Comparison of ENCODE assay signal across 19 cellular contexts in genomic region chr10:47286116-47286505, GRCh38. TPM values are rescaled to one million over a fixed set of nuclear protein-coding genes. Genes with fewer than 3 reads are reported as not detected.
DNase-seq lines count a peak whose midpoint lies in the region; ATAC-seq and TF ChIP-seq lines count a peak whose summit lies in the region.
"Had no signal": no experiment of that assay in that cellular context is flagged by ENCODE, and none has a peak within 500 bp of the region (broad histone marks: within the 10 kb centered on the region; RNA-seq: fewer than 3 reads in every experiment).

No MANE protein-coding gene starts in this region.

- no peak overlapping the region for H3K27ac ChIP-seq in CD4-positive, alpha-beta T cell (ENCODE audit: low read depth, low read length)
- H3K27ac ChIP-seq: RWPE1, SJCRH30 had no signal

- H3K27me3 Mint-ChIP-seq in activated CD8-positive, alpha-beta memory T cell treated with anti-CD3 and anti-CD28 coated beads, Interleukin-2, amount 10 ng/mL, durations not matched to agents 7 days and 5 days, result no peaks in the 10 kb centered on the region
- no peaks in the 10 kb centered on the region for H3K27me3 Mint-ChIP-seq in CD4-positive, alpha-beta T cell
- no peaks in the 10 kb centered on the region for H3K27me3 Mint-ChIP-seq in activated T-helper 17 cell treated with anti-CD3 and anti-CD28 coated beads, Interleukin-2, amount 50 U/mL, for 72 hours
- H3K27me3 Mint-ChIP-seq in neural crest cell (ENCODE audit: low read depth), result peaks cover 3% of the 10 kb centered on the region

- no peak for TF ChIP-seq CTCF in CD4-positive, alpha-beta T cell (IDR thresholded peaks at IDR 0.05)
- TF ChIP-seq CTCF in neural crest cell (conservative IDR thresholded peaks at IDR 0.05), result no peak

- H3K27ac Mint-ChIP-seq in activated CD8-positive, alpha-beta memory T cell treated with anti-CD3 and anti-CD28 coated beads, Interleukin-2, amount 10 ng/mL, durations not matched to agents 7 days and 5 days, result no peak overlapping the region
- peak overlapping the region; percentile 78 for H3K27ac Mint-ChIP-seq in CD4-positive, alpha-beta T cell
- H3K27ac Mint-ChIP-seq in activated T-helper 17 cell treated with anti-CD3 and anti-CD28 coated beads, Interleukin-2, amount 50 U/mL, for 72 hours, result peak overlapping the region; percentile 24
- H3K27ac Mint-ChIP-seq in neural crest cell (ENCODE audit: unreplicated experiment), result peak overlapping the region; percentile 40

- no peaks in the 10 kb centered on the region for H3K36me3 Mint-ChIP-seq in activated CD8-positive, alpha-beta memory T cell treated with anti-CD3 and anti-CD28 coated beads, Interleukin-2, amount 10 ng/mL, durations not matched to agents 7 days and 5 days
- no peaks in the 10 kb centered on the region for H3K36me3 Mint-ChIP-seq in CD4-positive, alpha-beta T cell (ENCODE audit: low read depth)
- H3K36me3 Mint-ChIP-seq in activated T-helper 17 cell treated with anti-CD3 and anti-CD28 coated beads, Interleukin-2, amount 50 U/mL, for 72 hours (ENCODE audit: low read depth), result no peaks in the 10 kb centered on the region
- H3K36me3 Mint-ChIP-seq in neural crest cell (ENCODE audit: low read depth), result no peaks in the 10 kb centered on the region

- peak; percentile 18 for DNase-seq in activated CD8-positive, alpha-beta memory T cell treated with anti-CD3 and anti-CD28 coated beads, Interleukin-2, amount 10 ng/mL, durations not matched to agents 7 days and 5 days
- DNase-seq in activated CD8-positive, alpha-beta memory T cell treated with anti-CD3 and anti-CD28 coated beads, Interleukin-2, amount 50 U/mL, for 48 hours, result no peak
- no peak for DNase-seq in CD4-positive, alpha-beta T cell
- DNase-seq in neural crest cell (ENCODE audit: low read depth, low spot score), result no peak
- DNase-seq in Kasumi-1 (lab: John Stamatoyannopoulos, UW), result no peak
- no peak for DNase-seq in DMS114 treated with DMSO at 0.1 percent for 48 hours (lab: John Stamatoyannopoulos, UW; ENCODE audit: unreplicated experiment)
- DNase-seq: EL; H7; NCI-H1092; NCI-H2107; NCI-H345; NCI-H526 treated with DMSO at 0.1 percent for 48 hours; NK-92 treated with Interleukin-12 subunit alpha and Interleukin-12 subunit beta, amount 100 ng/mL, for 24 hours; OCI-M1; SJCRH30 had no signal

- no peaks in the 10 kb centered on the region for H3K27me3 ChIP-seq in CD4-positive, alpha-beta T cell (ENCODE audit: control insufficient read depth, insufficient read depth, low read length)
- H3K27me3 ChIP-seq: SJCRH30 had no signal

- peaks cover 16% of the 10 kb centered on the region for H3K4me1 Mint-ChIP-seq in activated CD8-positive, alpha-beta memory T cell treated with anti-CD3 and anti-CD28 coated beads, Interleukin-2, amount 10 ng/mL, durations not matched to agents 7 days and 5 days
- H3K4me1 Mint-ChIP-seq in CD4-positive, alpha-beta T cell (ENCODE audit: low read depth), result peaks cover 32% of the 10 kb centered on the region
- peaks cover 15% of the 10 kb centered on the region for H3K4me1 Mint-ChIP-seq in activated T-helper 17 cell treated with anti-CD3 and anti-CD28 coated beads, Interleukin-2, amount 50 U/mL, for 72 hours
- H3K4me1 Mint-ChIP-seq in neural crest cell, result no peaks in the 10 kb centered on the region

- POLR2A ChIA-PET in CD4-positive, alpha-beta T cell (lab: Charles Lee), result interaction anchor here (1.4 kb wide), 1 partner anchor 25 kb away, joined by 7 read pairs; no protein-coding TSS in a partner anchor

- ATAC-seq in activated CD8-positive, alpha-beta memory T cell treated with anti-CD3 and anti-CD28 coated beads, Interleukin-2, amount 10 ng/mL, durations not matched to agents 7 days and 5 days, result no peak
- ATAC-seq in CD4-positive, alpha-beta T cell (ENCODE audit: poor library complexity), result no peak
- ATAC-seq in activated T-helper 17 cell treated with anti-CD3 and anti-CD28 coated beads, Interleukin-2, amount 50 U/mL, for 72 hours (replicated peaks), result no peak
- ATAC-seq in GM19351 (IDR thresholded peaks at IDR 0.05; ENCODE audit: unreplicated experiment), result no peak

- H3K9me3 ChIP-seq in CD4-positive, alpha-beta T cell (ENCODE audit: control insufficient read depth, low read length), result no peaks in the 10 kb centered on the region
- H3K9me3 ChIP-seq: SJCRH30 had no signal

- CTCF ChIA-PET in activated CD8-positive, alpha-beta memory T cell treated with anti-CD3 and anti-CD28 coated beads, Interleukin-2, amount 10 ng/mL, durations not matched to agents 7 days and 5 days (lab: Charles Lee), result interaction anchor here (2.2 kb wide), 1 partner anchor 238 kb away, joined by 6 read pairs; no protein-coding TSS in a partner anchor
- CTCF ChIA-PET in CD4-positive, alpha-beta T cell (lab: Charles Lee), result interaction anchor here (0.8 kb wide), 1 partner anchor 13 kb away, joined by 5 read pairs; no protein-coding TSS in a partner anchor

- intact Hi-C loops in CD4-positive, alpha-beta T cell (cut with DNase I, micrococcal nuclease), result no loop called here

- no peak overlapping the region for H3K4me3 Mint-ChIP-seq in activated CD8-positive, alpha-beta memory T cell treated with anti-CD3 and anti-CD28 coated beads, Interleukin-2, amount 10 ng/mL, durations not matched to agents 7 days and 5 days
- H3K4me3 Mint-ChIP-seq in CD4-positive, alpha-beta T cell, result no peak overlapping the region
- no peak overlapping the region for H3K4me3 Mint-ChIP-seq in activated T-helper 17 cell treated with anti-CD3 and anti-CD28 coated beads, Interleukin-2, amount 50 U/mL, for 72 hours
- no peak overlapping the region for H3K4me3 Mint-ChIP-seq in neural crest cell

- H3K9me3 Mint-ChIP-seq in activated CD8-positive, alpha-beta memory T cell treated with anti-CD3 and anti-CD28 coated beads, Interleukin-2, amount 10 ng/mL, durations not matched to agents 7 days and 5 days (ENCODE audit: low read depth), result no peaks in the 10 kb centered on the region
- no peaks in the 10 kb centered on the region for H3K9me3 Mint-ChIP-seq in CD4-positive, alpha-beta T cell
- H3K9me3 Mint-ChIP-seq in activated T-helper 17 cell treated with anti-CD3 and anti-CD28 coated beads, Interleukin-2, amount 50 U/mL, for 72 hours, result no peaks in the 10 kb centered on the region
- H3K9me3 Mint-ChIP-seq in neural crest cell, result no peaks in the 10 kb centered on the region

RNA-seq across cellular contexts. Expression of gene GDF10, which starts 13.9 kb away (rescaled TPM):
- total RNA-seq in activated CD8-positive, alpha-beta memory T cell treated with anti-CD3 and anti-CD28 coated beads, Interleukin-2, amount 10 ng/mL, durations not matched to agents 7 days and 5 days, result under 1 TPM in 1 of 2 experiments, not detected in 1; 0.45 TPM
- total RNA-seq in CD4-positive, alpha-beta T cell, result under 1 TPM; 0.16 to 0.22 TPM
- under 1 TPM in 1 of 2 donors, not detected in 1; 0.45 TPM for total RNA-seq in activated T-helper 17 cell treated with anti-CD3 and anti-CD28 coated beads, Interleukin-2, amount 50 U/mL, for 72 hours
- total RNA-seq in neural crest cell, result 2.9 and 3.2 TPM in 2 replicates
- total RNA-seq: H7, HT-29, SJCRH30 had no signal

RNA-seq across cellular contexts. Expression of gene GDF2, which starts 36.1 kb away (rescaled TPM):
- total RNA-seq in activated CD8-positive, alpha-beta memory T cell treated with anti-CD3 and anti-CD28 coated beads, Interleukin-2, amount 10 ng/mL, durations not matched to agents 7 days and 5 days, result not detected
- not detected for total RNA-seq in CD4-positive, alpha-beta T cell
- total RNA-seq in activated T-helper 17 cell treated with anti-CD3 and anti-CD28 coated beads, Interleukin-2, amount 50 U/mL, for 72 hours, result not detected
- total RNA-seq in neural crest cell, result not detected in 2 replicates
- total RNA-seq: H7, HT-29, SJCRH30 had no signal
